Comparison of ENCODE assay signal across 13 cellular contexts in the genomic region with DNA sequence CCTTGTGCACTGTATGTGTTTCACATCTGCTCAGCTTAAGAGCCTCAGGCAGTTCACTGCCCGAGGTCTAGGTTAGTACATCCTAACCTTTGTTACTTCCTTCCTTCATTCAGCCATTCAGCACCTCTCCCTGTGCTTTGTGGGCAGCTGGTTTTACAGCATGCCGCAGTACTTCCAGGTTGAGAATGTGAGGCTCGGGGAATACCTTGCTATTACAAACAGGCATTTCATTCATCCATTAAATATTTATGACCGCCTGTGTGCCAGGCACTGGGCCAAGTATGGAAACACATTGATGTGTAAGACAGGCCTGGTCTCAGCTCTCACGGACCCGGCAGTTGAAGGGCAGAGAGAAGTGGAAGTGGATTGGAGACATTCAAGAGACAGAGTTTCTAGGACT.
DNase-seq lines count a peak whose midpoint lies in the region; ATAC-seq and TF ChIP-seq lines count a peak whose summit lies in the region.
"Had no signal": no experiment of that assay in that cellular context is flagged by ENCODE, and none has a peak within 500 bp of the region (broad histone marks: within the 10 kb centered on the region; RNA-seq: fewer than 3 reads in every experiment).

No MANE protein-coding gene starts in this region.

- H3K27me3 Mint-ChIP-seq in effector memory CD8-positive, alpha-beta T cell: no peaks in the 10 kb centered on the region
- no peaks in the 10 kb centered on the region for H3K27me3 Mint-ChIP-seq in activated CD4-positive, alpha-beta T cell treated with anti-CD3 and anti-CD28 coated beads, Interleukin-2, amount 10 ng/mL, durations not matched to agents 24 days and 14 days

- DNase-seq in GM23248: peak; percentile 10
- DNase-seq in PC-3: peak; percentile 60
- DNase-seq in effector memory CD8-positive, alpha-beta T cell: no peak
- DNase-seq in trophoblast cell: peak; percentile 89 to 93
- DNase-seq in activated CD4-positive, alpha-beta T cell treated with anti-CD3 and anti-CD28 coated beads, Interleukin-2, amount 10 ng/mL, durations not matched to agents 24 days and 14 days: no peak
- no peak for DNase-seq in stimulated activated naive CD4-positive, alpha-beta T cell treated with Interleukin-2 at 50 U/mL for 16 hours (lab: John Stamatoyannopoulos, UW)
- no peak for DNase-seq in NCI-H146 treated with DMSO at 0.1 percent for 48 hours (lab: John Stamatoyannopoulos, UW; ENCODE audit: unreplicated experiment)
- DNase-seq: activated naive CD4-positive, alpha-beta T cell; DND-41; NCI-H187 treated with DMSO at 0.1 percent for 48 hours; RPMI8226 had no signal

- H3K27ac Mint-ChIP-seq in effector memory CD8-positive, alpha-beta T cell: peak overlapping the region; percentile 75 to 79
- no peak overlapping the region for H3K27ac Mint-ChIP-seq in activated CD4-positive, alpha-beta T cell treated with anti-CD3 and anti-CD28 coated beads, Interleukin-2, amount 10 ng/mL, durations not matched to agents 24 days and 14 days

- no peaks in the 10 kb centered on the region for H3K27me3 ChIP-seq in GM23248 (replicated peaks; ENCODE audit: insufficient read depth)
- H3K27me3 ChIP-seq in PC-3 (ENCODE audit: low read length): no peaks in the 10 kb centered on the region
- H3K27me3 ChIP-seq in trophoblast cell (ENCODE audit: insufficient read depth, low read length): no peaks in the 10 kb centered on the region
- H3K27me3 ChIP-seq: hepatocyte, vagina had no signal

- no peak overlapping the region for H2BK12ac ChIP-seq in trophoblast cell (ENCODE audit: low read length)

- H3K23ac ChIP-seq in trophoblast cell (ENCODE audit: low read length): no peak overlapping the region

- H3K27ac ChIP-seq in GM23248 (no peak overlapping the region), PC-3 (ENCODE audit: low read length) (0 out of 2 replicates have a peak overlapping the region, but pooled peaks have one; percentile 10), trophoblast cell (ENCODE audit: low read depth, low read length) (peak overlapping the region; percentile 38)
- H3K27ac ChIP-seq: hepatocyte, vagina had no signal

- peak; percentile 52 for ATAC-seq in PC-3
- ATAC-seq in effector memory CD8-positive, alpha-beta T cell (replicated peaks): no peak

- H2BK5ac ChIP-seq in trophoblast cell (ENCODE audit: low read depth, low read length, poor library complexity): no peak overlapping the region

- H4K20me1 ChIP-seq in GM23248 (ENCODE audit: insufficient read depth): no peaks in the 10 kb centered on the region
- no peaks in the 10 kb centered on the region for H4K20me1 ChIP-seq in PC-3 (ENCODE audit: low read length)

- H4K8ac ChIP-seq in trophoblast cell (ENCODE audit: low read depth, low read length): no peak overlapping the region

- 0 out of 2 replicates have a peak, but pooled peaks cover 7% of the 10 kb centered on the region for H3K36me3 ChIP-seq in GM23248 (ENCODE audit: low read depth)
- peaks cover 9% of the 10 kb centered on the region for H3K36me3 ChIP-seq in PC-3 (ENCODE audit: low read depth, low read length)
- peaks cover 7 to 14% of the 10 kb centered on the region in 2 experiments for H3K36me3 ChIP-seq in trophoblast cell (ENCODE audit: control insufficient read depth in 1 of 2, insufficient read depth in 2 of 2, low read length in 2 of 2)

- H4K12ac ChIP-seq in trophoblast cell (ENCODE audit: low read depth, low read length): no peak overlapping the region

- no peaks in the 10 kb centered on the region for H3K9me3 ChIP-seq in GM23248 (ENCODE audit: low read depth)
- no peaks in the 10 kb centered on the region for H3K9me3 ChIP-seq in PC-3 (ENCODE audit: low read length)
- no peaks in the 10 kb centered on the region for H3K9me3 ChIP-seq in trophoblast cell (ENCODE audit: insufficient read depth, low read depth, low read length)
- H3K9me3 ChIP-seq: vagina had no signal

- BruUV-seq in PC-3 (replicated peaks; lab: Mats Ljungman, UMichigan): no TSS peak

- no peak for TF ChIP-seq CTCF in PC-3 (conservative IDR thresholded peaks at IDR 0.05; ENCODE audit: low read depth, low read length)

- H3K9me2 ChIP-seq in GM23248 (ENCODE audit: insufficient read depth) (no peaks in the 10 kb centered on the region), PC-3 (replicated peaks; ENCODE audit: low read length) (no peaks in the 10 kb centered on the region)

- H3K79me1 ChIP-seq in trophoblast cell (ENCODE audit: low read length): no peaks in the 10 kb centered on the region

- no peak overlapping the region for H4K91ac ChIP-seq in trophoblast cell (ENCODE audit: low read depth, low read length)

- H3K14ac ChIP-seq in trophoblast cell (ENCODE audit: low read length): no peak overlapping the region

- H3K4me1 ChIP-seq in GM23248 (ENCODE audit: insufficient read depth): peaks cover 13% of the 10 kb centered on the region
- H3K4me1 ChIP-seq in PC-3 (ENCODE audit: insufficient read depth, low read length): peaks cover 28% of the 10 kb centered on the region
- H3K4me1 ChIP-seq in trophoblast cell (ENCODE audit: control insufficient read depth in 1 of 2, insufficient read depth in 2 of 2, low read length in 2 of 2): no peaks in the 10 kb centered on the region
- H3K4me1 ChIP-seq: vagina had no signal

- H3K4ac ChIP-seq in trophoblast cell (ENCODE audit: low read depth, low read length): no peak overlapping the region

- H3K18ac ChIP-seq in trophoblast cell (ENCODE audit: low read length): no peak overlapping the region

- intact Hi-C loops in PC-3 (cut with micrococcal nuclease): loop anchor here (5.0 to 10.0 kb wide), 3 partner anchors 83 to 805 kb away; no protein-coding TSS in a partner anchor
- intact Hi-C loops in activated CD4-positive, alpha-beta T cell treated with anti-CD3 and anti-CD28 coated beads, Interleukin-2, amount 10 ng/mL, durations not matched to agents 24 days and 14 days (cut with micrococcal nuclease): loop anchor here (5.0 kb wide), 1 partner anchor 48 kb away; no protein-coding TSS in a partner anchor

- H2AK5ac ChIP-seq in trophoblast cell (ENCODE audit: low read length): no peak overlapping the region

- no peak overlapping the region for H3K4me3 Mint-ChIP-seq in effector memory CD8-positive, alpha-beta T cell
- no peak overlapping the region for H3K4me3 Mint-ChIP-seq in activated CD4-positive, alpha-beta T cell treated with anti-CD3 and anti-CD28 coated beads, Interleukin-2, amount 10 ng/mL, durations not matched to agents 24 days and 14 days

- in situ Hi-C loops in GM23248 (cut with MboI): no loop called here

- H3K9ac ChIP-seq in GM23248 (no peak overlapping the region), PC-3 (ENCODE audit: low read length) (no peak overlapping the region), trophoblast cell (ENCODE audit: low read length) (no peak overlapping the region)

- CTCF ChIA-PET in PC-3 (lab: Charles Lee): no interaction called here

- no peaks in the 10 kb centered on the region for H3K9me3 Mint-ChIP-seq in effector memory CD8-positive, alpha-beta T cell
- no peaks in the 10 kb centered on the region for H3K9me3 Mint-ChIP-seq in activated CD4-positive, alpha-beta T cell treated with anti-CD3 and anti-CD28 coated beads, Interleukin-2, amount 10 ng/mL, durations not matched to agents 24 days and 14 days

- H3K4me1 Mint-ChIP-seq in effector memory CD8-positive, alpha-beta T cell (ENCODE audit: low read depth in 2 of 2): peaks cover 33 to 51% of the 10 kb centered on the region in 2 donors
- peaks cover 24% of the 10 kb centered on the region for H3K4me1 Mint-ChIP-seq in activated CD4-positive, alpha-beta T cell treated with anti-CD3 and anti-CD28 coated beads, Interleukin-2, amount 10 ng/mL, durations not matched to agents 24 days and 14 days

- POLR2A ChIA-PET in PC-3 (lab: Charles Lee; ENCODE audit: unreplicated experiment): no interaction called here

- peaks cover 50% of the 10 kb centered on the region for H3K36me3 Mint-ChIP-seq in effector memory CD8-positive, alpha-beta T cell (ENCODE audit: insufficient read depth)
- peaks cover 30% of the 10 kb centered on the region for H3K36me3 Mint-ChIP-seq in activated CD4-positive, alpha-beta T cell treated with anti-CD3 and anti-CD28 coated beads, Interleukin-2, amount 10 ng/mL, durations not matched to agents 24 days and 14 days (ENCODE audit: low read depth)

- WGBS in GM23248 (ENCODE audit: low coverage in 1 of 2, low lambda C conversion rate in 2 of 2, missing lambda C conversion rate in 2 of 2), 2 experiments: 66 to 67% methylated on average over 6 of the region's 6 CpGs
- WGBS in trophoblast cell (ENCODE audit: extremely low coverage, insufficient coverage, insufficient read length): no CpG with 5 or more reads among the region's 6 CpGs

- no peak overlapping the region for H2BK120ac ChIP-seq in trophoblast cell (ENCODE audit: insufficient read depth, low read length, poor library complexity)

- H3K4me2 ChIP-seq in GM23248 (ENCODE audit: unreplicated experiment) (no peak overlapping the region), PC-3 (ENCODE audit: low read length) (no peak overlapping the region), trophoblast cell (ENCODE audit: low read length) (no peak overlapping the region)
- H3K4me2 ChIP-seq: hepatocyte had no signal

- H3K79me2 ChIP-seq in GM23248 (ENCODE audit: insufficient read depth): peaks cover 94% of the 10 kb centered on the region
- H3K79me2 ChIP-seq in PC-3 (ENCODE audit: low read length): peaks cover 9% of the 10 kb centered on the region; the same call in 1 of the 2 replicates
- peaks cover 4% of the 10 kb centered on the region for H3K79me2 ChIP-seq in trophoblast cell (ENCODE audit: control insufficient read depth, insufficient read depth, low read length, poor library complexity)

- H2AFZ ChIP-seq in GM23248: no peak overlapping the region
- no peak overlapping the region for H2AFZ ChIP-seq in PC-3 (ENCODE audit: low read length)
- H2AFZ ChIP-seq in trophoblast cell (ENCODE audit: insufficient read depth, low read length, poor library complexity): no peak overlapping the region
- H2AFZ ChIP-seq: hepatocyte had no signal

- H3K4me3 ChIP-seq in GM23248 (no peak overlapping the region), PC-3 (ENCODE audit: low read length) (no peak overlapping the region), trophoblast cell (ENCODE audit: low read depth, low read length) (no peak overlapping the region)
- H3K4me3 ChIP-seq: hepatocyte, vagina had no signal

- H3F3A ChIP-seq in GM23248 (ENCODE audit: insufficient read depth) (no peaks in the 10 kb centered on the region), PC-3 (ENCODE audit: low read length, unreplicated experiment) (no peaks in the 10 kb centered on the region)

Comparison
In these comparisons a context has a peak if more than half of its experiments do, and no peak if none do; other contexts are left out.
1. DNase-seq: peak in GM23248 (single experiment), PC-3 (single experiment) and trophoblast cell (2 of 2); none in effector memory CD8-positive, alpha-beta T cell (0 of 3), activated CD4-positive, alpha-beta T cell treated with anti-CD3 and anti-CD28 coated beads, Interleukin-2, amount 10 ng/mL, durations not matched to agents 24 days and 14 days (single experiment), stimulated activated naive CD4-positive, alpha-beta T cell treated with Interleukin-2 at 50 U/mL for 16 hours (single experiment) and NCI-H146 treated with DMSO at 0.1 percent for 48 hours (single experiment).